1 cellular context compared by ENCODE assay signal in the genomic region with DNA sequence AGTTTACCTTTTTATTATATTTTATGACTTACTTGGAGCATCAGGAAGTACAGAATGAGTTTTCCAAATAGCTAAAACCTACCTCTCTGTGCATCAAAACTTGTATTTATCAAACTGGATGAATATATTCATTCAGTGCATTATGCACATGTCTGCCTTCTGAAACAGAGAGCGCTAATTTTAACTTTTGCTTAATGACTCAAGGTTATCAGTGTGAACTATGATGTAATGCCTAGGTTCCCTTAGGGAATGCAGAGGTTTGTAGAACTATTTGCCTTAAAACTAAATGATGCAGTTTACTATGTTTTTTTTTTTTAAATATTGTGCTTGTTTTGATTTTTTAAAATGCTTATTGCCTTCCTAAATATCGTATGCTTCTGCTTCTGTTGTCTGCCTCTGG.
A peak's percentile ranks its signal among the peaks of the same experiment; 100 is the strongest.
TF ChIP-seq lines count a peak whose summit lies in the region.

No MANE protein-coding gene starts in this region.

TF ChIP-seq in HepG2, 621 proteins besides CTCF, POLR2A, EP300 and RAD21 (continued from another document):
- TF ChIP-seq NFE2 (CRISPR knock-in tag; IDR thresholded peaks at IDR 0.05): no peak
- TF ChIP-seq ATF7 (IDR thresholded peaks at IDR 0.05): peak; percentile 58
- no peak for TF ChIP-seq ATF7 (CRISPR knock-in tag; IDR thresholded peaks at IDR 0.05)
